25 cellular contexts compared by ENCODE assay signal in the genomic region with DNA sequence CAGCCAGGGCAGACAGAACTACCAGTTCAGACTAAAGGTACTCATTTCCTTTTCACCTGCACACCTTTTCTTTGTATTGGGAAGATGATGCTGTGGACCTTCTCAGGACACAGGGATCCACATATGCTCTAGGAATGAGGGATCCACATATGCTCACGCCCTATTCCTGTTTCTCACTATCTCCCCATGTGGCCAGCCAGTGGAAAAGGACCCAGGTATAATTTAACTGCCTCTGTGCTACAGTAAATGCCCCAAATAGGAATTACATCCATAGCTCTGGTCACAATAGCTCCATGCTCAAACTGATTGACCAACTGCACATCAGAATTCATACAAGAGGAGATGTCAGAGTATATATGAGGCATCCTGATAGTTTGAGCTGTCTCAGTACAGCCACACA. TPM values are rescaled to one million over a fixed set of nuclear protein-coding genes. Genes with fewer than 3 reads are reported as not detected.
DNase-seq lines count a peak whose midpoint lies in the region; ATAC-seq, FAIRE-seq and TF ChIP-seq lines count a peak whose summit lies in the region.
"Had no signal": no experiment of that assay in that cellular context is flagged by ENCODE, and none has a peak within 500 bp of the region (broad histone marks: within the 10 kb centered on the region; RNA-seq: fewer than 3 reads in every experiment).

No MANE protein-coding gene starts in this region.

- no peak for TF ChIP-seq POLR2A in K562 (conservative IDR thresholded peaks at IDR 0.05)

- no peak for TF ChIP-seq EP300 in K562 (IDR thresholded peaks at IDR 0.05; ENCODE audit: low read length)

- TF ChIP-seq RAD21 in K562 (CRISPR knock-in tag; conservative IDR thresholded peaks at IDR 0.05 in 1 of 2, IDR thresholded peaks at IDR 0.05 in 1 of 2): no peak

- no peaks in the 10 kb centered on the region for H3K36me3 Mint-ChIP-seq in activated T-cell treated with anti-CD3 and anti-CD28 coated beads, Interleukin-2, amount 50 U/mL, for 72 hours (ENCODE audit: insufficient read depth in 2 of 2)
- H3K36me3 Mint-ChIP-seq: activated naive CD8-positive, alpha-beta T cell treated with anti-CD3 and anti-CD28 coated beads, Interleukin-2, amount 10 ng/mL, durations not matched to agents 7 days and 5 days; CD14-positive monocyte; naive B cell had no signal

- H3K36me3 ChIP-seq in K562 (ENCODE audit: control insufficient read depth, insufficient read depth, low read length) (no peaks in the 10 kb centered on the region), parathyroid adenoma (ENCODE audit: control insufficient read depth, insufficient read depth, low read length) (no peaks in the 10 kb centered on the region)
- H3K36me3 ChIP-seq: right lobe of liver had no signal

- no peak overlapping the region for H3K4me3 Mint-ChIP-seq in activated T-cell treated with anti-CD3 and anti-CD28 coated beads, Interleukin-2, amount 50 U/mL, for 72 hours
- H3K4me3 Mint-ChIP-seq: activated naive CD8-positive, alpha-beta T cell treated with anti-CD3 and anti-CD28 coated beads, Interleukin-2, amount 10 ng/mL, durations not matched to agents 7 days and 5 days; CD14-positive monocyte; naive B cell; T-helper 1 cell treated with Interleukin-12 subunit alpha and Interleukin-12 subunit beta and Interleukin-4 antibody, amounts not matched to agents 30 μg/mL and 1 μg/mL, for 36 hours had no signal

- no peaks in the 10 kb centered on the region for H4K20me1 ChIP-seq in K562 (replicated peaks; ENCODE audit: control insufficient read depth, insufficient read depth, low read length)

- H3K27ac ChIP-seq in K562 (ENCODE audit: extremely low read depth, low read depth, low read length): no peak overlapping the region
- no peak overlapping the region for H3K27ac ChIP-seq in parathyroid adenoma
- H3K27ac ChIP-seq: right lobe of liver had no signal

- H3K27ac Mint-ChIP-seq in activated T-cell treated with anti-CD3 and anti-CD28 coated beads, Interleukin-2, amount 50 U/mL, for 72 hours: no peak overlapping the region
- H3K27ac Mint-ChIP-seq: activated naive CD8-positive, alpha-beta T cell treated with anti-CD3 and anti-CD28 coated beads, Interleukin-2, amount 10 ng/mL, durations not matched to agents 7 days and 5 days; naive B cell; T-helper 1 cell treated with Interleukin-12 subunit alpha and Interleukin-12 subunit beta and Interleukin-4 antibody, amounts not matched to agents 30 μg/mL and 1 μg/mL, for 36 hours had no signal

- H3K9ac ChIP-seq in K562 (ENCODE audit: insufficient read depth in 1 of 2, low read depth in 2 of 2, low read length in 2 of 2) (no peak overlapping the region), parathyroid adenoma (no peak overlapping the region)

- no peaks in the 10 kb centered on the region for H3K4me1 ChIP-seq in K562 (replicated peaks in 1 of 2; ENCODE audit: control insufficient read depth in 2 of 2, insufficient read depth in 2 of 2, low read length in 2 of 2)
- peaks cover 15% of the 10 kb centered on the region for H3K4me1 ChIP-seq in parathyroid adenoma
- H3K4me1 ChIP-seq: right lobe of liver had no signal

- no peak overlapping the region for H3K4me2 ChIP-seq in K562 (ENCODE audit: insufficient read depth, low read length)
- H3K4me2 ChIP-seq in parathyroid adenoma (ENCODE audit: low read length): peak overlapping the region; percentile 30

- no peaks in the 10 kb centered on the region for H3K9me3 ChIP-seq in K562 (replicated peaks; ENCODE audit: control insufficient read depth, insufficient read depth, low read depth, low read length)
- no peaks in the 10 kb centered on the region for H3K9me3 ChIP-seq in parathyroid adenoma (ENCODE audit: control insufficient read depth, low read length)
- H3K9me3 ChIP-seq: right lobe of liver had no signal

- H3K4me1 Mint-ChIP-seq in activated T-cell treated with anti-CD3 and anti-CD28 coated beads, Interleukin-2, amount 50 U/mL, for 72 hours (ENCODE audit: low read depth): no peaks in the 10 kb centered on the region
- H3K4me1 Mint-ChIP-seq: activated naive CD8-positive, alpha-beta T cell treated with anti-CD3 and anti-CD28 coated beads, Interleukin-2, amount 10 ng/mL, durations not matched to agents 7 days and 5 days; CD14-positive monocyte; naive B cell had no signal

- H3K9me3 Mint-ChIP-seq in activated T-cell treated with anti-CD3 and anti-CD28 coated beads, Interleukin-2, amount 50 U/mL, for 72 hours: peaks cover 0 to 9% of the 10 kb centered on the region in 2 donors
- H3K9me3 Mint-ChIP-seq: activated naive CD8-positive, alpha-beta T cell treated with anti-CD3 and anti-CD28 coated beads, Interleukin-2, amount 10 ng/mL, durations not matched to agents 7 days and 5 days; T-helper 1 cell treated with Interleukin-12 subunit alpha and Interleukin-12 subunit beta and Interleukin-4 antibody, amounts not matched to agents 30 μg/mL and 1 μg/mL, for 36 hours had no signal

- 0% methylated on average over 1 of the region's 1 CpG for WGBS in K562 (ENCODE audit: insufficient coverage, low coverage, missing lambda C conversion rate)

- peak; percentile 53; the same call in 1 of the 3 replicates for ATAC-seq in K562
- no peak for ATAC-seq in GM18873 (IDR thresholded peaks at IDR 0.05; ENCODE audit: low FRiP score, unreplicated experiment)
- no peak for ATAC-seq in activated T-cell treated with anti-CD3 and anti-CD28 coated beads, Interleukin-2, amount 50 U/mL, for 72 hours (replicated peaks in 1 of 2)
- ATAC-seq: left colon, right lobe of liver had no signal

- no peak overlapping the region for H3K4me3 ChIP-seq in K562
- no peak overlapping the region for H3K4me3 ChIP-seq in parathyroid adenoma (ENCODE audit: low read depth, low read length)
- H3K4me3 ChIP-seq: right lobe of liver had no signal

- intact Hi-C loops in K562 (cut with micrococcal nuclease): no loop called here

- H2AFZ ChIP-seq in K562 (ENCODE audit: low read depth, low read length) (no peak overlapping the region), parathyroid adenoma (no peak overlapping the region)

- DNase-seq in ELR (ENCODE audit: low read depth) (peak; percentile 6), NCI-H69 (lab: John Stamatoyannopoulos, UW) (peak; percentile 18), K562 (ENCODE audit: extremely low read depth in 1 of 4, low spot score in 3 of 4) (peak in 2 of 4 experiments; percentile 14 to 16), NCI-H345 treated with DMSO at 0.1 percent for 48 hours (lab: John Stamatoyannopoulos, UW; ENCODE audit: unreplicated experiment) (no peak), GDM1 (lab: John Stamatoyannopoulos, UW) (no peak)
- DNase-seq in activated T-cell treated with anti-CD3 and anti-CD28 coated beads, Interleukin-2, amount 50 U/mL, for 72 hours: no peak
- DNase-seq: activated CD4-positive, alpha-beta T cell treated with anti-CD3 and anti-CD28 coated beads, Interleukin-2, amount 50 U/mL, for 1 hour; activated CD8-positive, alpha-beta memory T cell treated with anti-CD3 and anti-CD28 coated beads, Interleukin-2, amount 50 U/mL, for 48 hours; activated naive CD8-positive, alpha-beta T cell treated with anti-CD3 and anti-CD28 coated beads, Interleukin-2, amount 10 ng/mL, durations not matched to agents 7 days and 5 days; glutamatergic neuron; HCEC 1CT; left colon; naive B cell; NCI-H1092; NCI-H187 treated with DMSO at 0.1 percent for 48 hours; NCI-H774; right lobe of liver; SIG-M5; stimulated activated CD4-positive, alpha-beta T cell treated with anti-CD3 and anti-CD28 coated beads, Interleukin-15, amount 100 ng/mL, for 24 hours had no signal

- H3K9me1 ChIP-seq in K562 (ENCODE audit: control insufficient read depth, insufficient read depth, low read length): no peaks in the 10 kb centered on the region

- CTCF ChIA-PET in K562 (lab: Yijun Ruan, JAX; ENCODE audit: low intra/inter-chr PET ratio): no interaction called here

- FAIRE-seq in K562 (lab: Jason Lieb, UNC): no peak
- FAIRE-seq: urothelium cell line had no signal

- BruUV-seq in K562 (replicated peaks; lab: Mats Ljungman, UMichigan): no TSS peak

- POLR2A ChIA-PET in K562 (lab: Yijun Ruan, JAX): interaction anchor here (0.6 kb wide), 1 partner anchor 39 kb away, joined by 3 read pairs; no protein-coding TSS in a partner anchor

- no peaks in the 10 kb centered on the region for H3K27me3 Mint-ChIP-seq in activated T-cell treated with anti-CD3 and anti-CD28 coated beads, Interleukin-2, amount 50 U/mL, for 72 hours (ENCODE audit: low read depth)
- H3K27me3 Mint-ChIP-seq: activated naive CD8-positive, alpha-beta T cell treated with anti-CD3 and anti-CD28 coated beads, Interleukin-2, amount 10 ng/mL, durations not matched to agents 7 days and 5 days had no signal

- in situ Hi-C loops in K562 (cut with MboI): no loop called here

- TF ChIP-seq CTCF in K562 (IDR thresholded peaks at IDR 0.05 in 2 of 3, conservative IDR thresholded peaks at IDR 0.05 in 1 of 3; ENCODE audit: insufficient read depth in 2 of 3, low read depth in 1 of 3, low read length in 3 of 3) (0 out of 6 replicates have a peak, but pooled peaks of 1 of the 3 experiments have one; percentile 7), parathyroid adenoma (IDR thresholded peaks at IDR 0.05) (no peak)

- no peaks in the 10 kb centered on the region for H3K79me2 ChIP-seq in K562 (ENCODE audit: control insufficient read depth, insufficient read depth, low read length)
- H3K79me2 ChIP-seq in parathyroid adenoma: no peaks in the 10 kb centered on the region

- H3K27me3 ChIP-seq in K562 (ENCODE audit: control insufficient read depth in 2 of 2, insufficient read depth in 2 of 2, low read length in 2 of 2) (no peaks in the 10 kb centered on the region), parathyroid adenoma (ENCODE audit: control insufficient read depth, insufficient read depth, low read length) (no peaks in the 10 kb centered on the region)
- H3K27me3 ChIP-seq: right lobe of liver had no signal

RNA-seq across cellular contexts. Expression of gene CTTNBP2, which starts 43.8 kb away (rescaled TPM):
- not detected in 2 replicates for total RNA-seq in K562 (2011; cell fraction: chromatin; rRNA removed; ENCODE audit: low replicate concordance)
- total RNA-seq in K562 (2011; cell fraction: nucleolus; rRNA removed): not detected in 2 replicates
- not detected in 2 replicates for total RNA-seq in K562 (2011; cell fraction: nucleoplasm; rRNA removed)
- 0.05 TPM in 1 of 2 replicates, not detected in the other for total RNA-seq in K562 (2014; rRNA removed)
- total RNA-seq in K562 (2014; rRNA removed; fragmentation: Illumina TruSeq; extraction: Trizol): not detected in 2 replicates
- 0.11 TPM in 1 of 2 replicates, not detected in the other for total RNA-seq in K562 (2015; rRNA removed; fragmentation: Illumina TruSeq; extraction: Trizol)
- 0.09 TPM in 1 of 2 replicates, not detected in the other for total RNA-seq in K562 (2021)
- not detected in 2 replicates for polyA plus RNA-seq in K562 (2011; rRNA removed)
- 0.01 TPM in 1 of 2 replicates, not detected in the other for polyA plus RNA-seq in K562 (2011; cell fraction: cytosol; rRNA removed)
- not detected in 2 replicates for polyA plus RNA-seq in K562 (2011; cell fraction: nucleus; rRNA removed)
- not detected in 2 replicates for polyA plus RNA-seq in K562 (2012)
- polyA plus RNA-seq in K562 (2014; fragmentation: Illumina TruSeq; extraction: Trizol): not detected in 2 replicates
- not detected for polyA plus RNA-seq in K562 (2014; fragmentation: Nextera tagmentation; extraction: Ambion mirVana)
- not detected in 2 replicates for polyA plus RNA-seq in K562 (2014; rRNA removed)
- 0.04 TPM in 1 of 2 replicates, not detected in the other for polyA minus RNA-seq in K562 (2011; rRNA and poly(A)+ RNA removed)
- polyA minus RNA-seq in K562 (2011; cell fraction: cytosol; rRNA and poly(A)+ RNA removed): not detected in 2 replicates
- polyA minus RNA-seq in K562 (2011; cell fraction: nucleus; rRNA and poly(A)+ RNA removed): not detected in 2 replicates
- not detected for total RNA-seq in activated T-cell treated with anti-CD3 and anti-CD28 coated beads, Interleukin-2, amount 50 U/mL, for 72 hours
- total RNA-seq: activated naive CD8-positive, alpha-beta T cell treated with anti-CD3 and anti-CD28 coated beads, Interleukin-2, amount 10 ng/mL, durations not matched to agents 7 days and 5 days; G401 had no signal

Comparison
In these comparisons a context has a peak if more than half of its experiments do, and no peak if none do; other contexts are left out.
1. DNase-seq: peak in ELR (single experiment) and NCI-H69 (single experiment); none in NCI-H345 treated with DMSO at 0.1 percent for 48 hours (single experiment), activated T-cell treated with anti-CD3 and anti-CD28 coated beads, Interleukin-2, amount 50 U/mL, for 72 hours (0 of 2) and GDM1 (single experiment).